24 cellular contexts compared by ENCODE assay signal in genomic region chr12:5010130-5010529, GRCh38. TPM values are rescaled to one million over a fixed set of nuclear protein-coding genes. Genes with fewer than 3 reads are reported as not detected.
DNase-seq lines count a peak whose midpoint lies in the region; ATAC-seq, FAIRE-seq and TF ChIP-seq lines count a peak whose summit lies in the region.
"Had no signal": no experiment of that assay in that cellular context is flagged by ENCODE, and none has a peak within 500 bp of the region (broad histone marks: within the 10 kb centered on the region; RNA-seq: fewer than 3 reads in every experiment).

No MANE protein-coding gene starts in this region.

- no peak overlapping the region for H2AFZ ChIP-seq in PC-3 (ENCODE audit: low read length)

- H3K27me3 ChIP-seq in bronchial epithelial cell (ENCODE audit: control insufficient read depth, insufficient read depth, low read length) (no peaks in the 10 kb centered on the region), psoas muscle (ENCODE audit: insufficient read depth in 3 of 3, low read length in 2 of 3) (no peaks in the 10 kb centered on the region), PC-3 (ENCODE audit: low read length) (peaks cover 7% of the 10 kb centered on the region; the same call in 1 of the 2 replicates)

- FAIRE-seq in bronchial epithelial cell (lab: Jason Lieb, UNC) = peak; percentile 36
- FAIRE-seq: A204.1, GM12892 had no signal

- CTCF ChIA-PET in PC-3 (lab: Charles Lee) = no interaction called here

- no peaks in the 10 kb centered on the region for H3F3A ChIP-seq in PC-3 (ENCODE audit: low read length, unreplicated experiment)

- POLR2A ChIA-PET in PC-3 (lab: Charles Lee; ENCODE audit: unreplicated experiment) = no interaction called here

- H3K36me3 ChIP-seq in bronchial epithelial cell (ENCODE audit: control insufficient read depth, insufficient read depth, low read length) (no peaks in the 10 kb centered on the region), psoas muscle (ENCODE audit: insufficient read depth in 1 of 2, low read depth in 1 of 2) (no peaks in the 10 kb centered on the region), PC-3 (ENCODE audit: low read depth, low read length) (no peaks in the 10 kb centered on the region)

- no peak overlapping the region for H3K9ac ChIP-seq in PC-3 (ENCODE audit: low read length)

- H3K4me1 ChIP-seq in psoas muscle (peaks cover 21% of the 10 kb centered on the region), PC-3 (ENCODE audit: insufficient read depth, low read length) (no peaks in the 10 kb centered on the region)

- no peaks in the 10 kb centered on the region for H3K79me2 ChIP-seq in PC-3 (ENCODE audit: low read length)

- no peaks in the 10 kb centered on the region for H4K20me1 ChIP-seq in PC-3 (ENCODE audit: low read length)

- H3K9me3 ChIP-seq in psoas muscle (no peaks in the 10 kb centered on the region), PC-3 (ENCODE audit: low read length) (no peaks in the 10 kb centered on the region)

- H3K4me2 ChIP-seq in PC-3 (ENCODE audit: low read length) = no peak overlapping the region

- intact Hi-C loops in psoas muscle (cut with DNase I) = no loop called here
- intact Hi-C loops in PC-3 (cut with micrococcal nuclease) = no loop called here

- no TSS peak for BruUV-seq in PC-3 (replicated peaks; lab: Mats Ljungman, UMichigan)

- 22 to 36% (median 31%) methylated on average over 6 of the region's 6 CpGs for WGBS in psoas muscle, 3 donors

- H3K27ac ChIP-seq in psoas muscle = peak overlapping the region; percentile 70
- H3K27ac ChIP-seq in PC-3 (ENCODE audit: low read length) = no peak overlapping the region
- H3K27ac ChIP-seq: C4-2B, HL-60 had no signal

- H3K4me3 ChIP-seq in bronchial epithelial cell (ENCODE audit: low read depth, low read length) (no peak overlapping the region), psoas muscle (no peak overlapping the region), PC-3 (ENCODE audit: low read length) (no peak overlapping the region)

- ATAC-seq in psoas muscle (peak; percentile 88 to 91 (median 90)), PC-3 (no peak), GM18502 (IDR thresholded peaks at IDR 0.05; ENCODE audit: poor library complexity, unreplicated experiment) (no peak), GM18858 (IDR thresholded peaks at IDR 0.05; ENCODE audit: unreplicated experiment) (no peak)
- ATAC-seq: HCT116 had no signal

- no peaks in the 10 kb centered on the region for H3K9me2 ChIP-seq in PC-3 (replicated peaks; ENCODE audit: low read length)

- DNase-seq in bronchial epithelial cell (ENCODE audit: low read depth) (no peak), myocyte (ENCODE audit: low read depth) (peak; percentile 90), psoas muscle (peak; percentile 62 to 79), PC-3 (no peak)
- DNase-seq in activated CD8-positive, alpha-beta memory T cell treated with anti-CD3 and anti-CD28 coated beads, Interleukin-2, amount 50 U/mL, for 4 hours = no peak
- DNase-seq: ACHN; CD4-positive, alpha-beta memory T cell; DMS153; DMS79; GDM1; GOT3; H7; HFFc6; IMR-90 had no signal

- TF ChIP-seq CTCF in bronchial epithelial cell (IDR thresholded peaks at IDR 0.05; ENCODE audit: insufficient read depth, low read length, severe bottlenecking) (no peak), psoas muscle (IDR thresholded peaks at IDR 0.05) (no peak), PC-3 (conservative IDR thresholded peaks at IDR 0.05; ENCODE audit: low read depth, low read length) (no peak)

RNA-seq across cellular contexts. Expression of gene KCNA5, which starts 33.5 kb away (rescaled TPM):
- total RNA-seq in bronchial epithelial cell = not detected in 2 replicates
- total RNA-seq in myocyte = not detected in 2 replicates
- polyA plus RNA-seq in myocyte (2012) = not detected
- total RNA-seq in psoas muscle = 1 to 10 TPM; 1.0 to 2.0 (median 1.3) TPM
- polyA plus RNA-seq in psoas muscle = 1 to 10 TPM in 1 of 3 donors, under 1 TPM in 2; 0.64 to 1.1 (median 1.00) TPM
- total RNA-seq in PC-3 (2014; rRNA removed) = not detected in 2 replicates
- total RNA-seq: CD4-positive, alpha-beta memory T cell; Daoy; HFFc6; HT1080; IMR-90 had no signal
- polyA plus RNA-seq: BJ; CD4-positive, alpha-beta memory T cell; IMR-90 had no signal

Comparison
In these comparisons a context has a peak if more than half of its experiments do, and no peak if none do; other contexts are left out.
1. DNase-seq: peak in myocyte (single experiment) and psoas muscle (2 of 2); none in bronchial epithelial cell (single experiment), activated CD8-positive, alpha-beta memory T cell treated with anti-CD3 and anti-CD28 coated beads, Interleukin-2, amount 50 U/mL, for 4 hours (single experiment) and PC-3 (single experiment).
2. ATAC-seq: peak in psoas muscle (4 of 4); none in PC-3 (single experiment), GM18502 (single experiment) and GM18858 (single experiment).